1 cellular context compared by ENCODE assay signal in the genomic region with DNA sequence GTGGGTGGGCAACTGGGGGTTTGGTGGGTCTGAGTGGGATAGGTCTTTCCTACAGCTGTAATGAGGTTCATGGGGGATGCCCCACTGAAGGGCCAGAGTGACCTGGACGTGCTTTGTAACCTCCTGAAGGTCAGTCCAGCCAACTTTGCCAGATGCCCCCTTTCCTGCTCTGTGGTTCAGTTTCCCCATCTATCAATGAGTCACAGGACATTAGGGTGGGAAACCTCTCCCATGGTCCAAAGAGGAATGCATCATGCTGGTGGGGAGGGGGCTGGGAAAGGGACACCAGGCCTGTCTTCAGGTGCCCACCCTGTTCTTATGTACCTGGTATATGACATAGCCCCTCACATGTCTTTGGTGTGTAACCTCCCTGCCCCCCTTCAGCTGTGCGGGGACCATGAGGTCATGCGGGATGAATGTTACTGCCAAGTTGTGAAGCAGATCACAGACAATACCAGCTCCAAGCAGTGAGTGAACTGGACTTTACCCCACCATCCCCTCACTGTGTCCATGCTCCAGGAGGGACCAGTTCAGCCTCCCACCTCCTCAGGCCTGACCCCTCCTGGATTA.
TF ChIP-seq lines count a peak whose summit lies in the region.

No MANE protein-coding gene starts in this region.

TF ChIP-seq in IMR-90, 13 proteins besides CTCF, POLR2A, EP300 and RAD21:
- TF ChIP-seq, protein P1, sequence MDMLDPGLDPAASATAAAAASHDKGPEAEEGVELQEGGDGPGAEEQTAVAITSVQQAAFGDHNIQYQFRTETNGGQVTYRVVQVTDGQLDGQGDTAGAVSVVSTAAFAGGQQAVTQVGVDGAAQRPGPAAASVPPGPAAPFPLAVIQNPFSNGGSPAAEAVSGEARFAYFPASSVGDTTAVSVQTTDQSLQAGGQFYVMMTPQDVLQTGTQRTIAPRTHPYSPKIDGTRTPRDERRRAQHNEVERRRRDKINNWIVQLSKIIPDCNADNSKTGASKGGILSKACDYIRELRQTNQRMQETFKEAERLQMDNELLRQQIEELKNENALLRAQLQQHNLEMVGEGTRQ (IDR thresholded peaks at IDR 0.05; ENCODE audit: low read depth, low read length), result no peak
- no peak for TF ChIP-seq SMC3 (IDR thresholded peaks at IDR 0.05; ENCODE audit: low read depth, low read length)
- TF ChIP-seq BHLHE40 (IDR thresholded peaks at IDR 0.05; ENCODE audit: low read depth, low read length), result no peak
- TF ChIP-seq RFX5 (IDR thresholded peaks at IDR 0.05; ENCODE audit: low read depth, low read length), result no peak
- no peak for TF ChIP-seq MAZ (IDR thresholded peaks at IDR 0.05; ENCODE audit: borderline replicate concordance, low read depth, low read length)
- TF ChIP-seq CHD1 (IDR thresholded peaks at IDR 0.05; ENCODE audit: low read depth, low read length), result no peak
- no peak for TF ChIP-seq FOS (IDR thresholded peaks at IDR 0.05; ENCODE audit: low read depth, low read length)
- no peak for TF ChIP-seq MAFK (IDR thresholded peaks at IDR 0.05; ENCODE audit: low read depth, low read length)
- TF ChIP-seq CEBPB (IDR thresholded peaks at IDR 0.05; ENCODE audit: low read depth, low read length), result no peak
- TF ChIP-seq NFE2L2 (IDR thresholded peaks at IDR 0.05; ENCODE audit: low read depth, low read length), result no peak
